ENCODE assay signal across 8 cellular contexts in genomic region chr1:230976825-230977747, GRCh38. TPM values are rescaled to one million over a fixed set of nuclear protein-coding genes. Genes with fewer than 3 reads are reported as not detected.
DNase-seq lines count a peak whose midpoint lies in the region; ATAC-seq, FAIRE-seq and TF ChIP-seq lines count a peak whose summit lies in the region.

No MANE protein-coding gene starts in this region.

- FAIRE-seq in GM18507 (lab: Jason Lieb, UNC): peak; percentile 31

- peak overlapping the region; percentile 95 for H3K27ac Mint-ChIP-seq in central memory CD8-positive, alpha-beta T cell (ENCODE audit: low read depth)
- no peak overlapping the region for H3K27ac Mint-ChIP-seq in neural crest cell (ENCODE audit: unreplicated experiment)

- H3K4me3 Mint-ChIP-seq in central memory CD8-positive, alpha-beta T cell: no peak overlapping the region
- H3K4me3 Mint-ChIP-seq in neural crest cell: peak overlapping the region; percentile 95

- no peaks in the 10 kb centered on the region for H3K27me3 Mint-ChIP-seq in central memory CD8-positive, alpha-beta T cell
- H3K27me3 Mint-ChIP-seq in neural crest cell (ENCODE audit: low read depth): no peaks in the 10 kb centered on the region

- peaks cover 17% of the 10 kb centered on the region for H3K36me3 Mint-ChIP-seq in central memory CD8-positive, alpha-beta T cell (ENCODE audit: insufficient read depth)
- no peaks in the 10 kb centered on the region for H3K36me3 Mint-ChIP-seq in neural crest cell (ENCODE audit: low read depth)

- H3K9me3 Mint-ChIP-seq in central memory CD8-positive, alpha-beta T cell: no peaks in the 10 kb centered on the region
- no peaks in the 10 kb centered on the region for H3K9me3 Mint-ChIP-seq in neural crest cell

- peak; percentile 29 for ATAC-seq in central memory CD8-positive, alpha-beta T cell (replicated peaks; ENCODE audit: extremely low read depth, poor library complexity, severe bottlenecking)
- ATAC-seq in GM18517 (IDR thresholded peaks at IDR 0.05; ENCODE audit: unreplicated experiment): no peak
- ATAC-seq in HG03378 (IDR thresholded peaks at IDR 0.05; ENCODE audit: unreplicated experiment): no peak

- no peak for TF ChIP-seq CTCF in neural crest cell (conservative IDR thresholded peaks at IDR 0.05)

- no peak for DNase-seq in GM18507 (ENCODE audit: extremely low spot score, insufficient read length, low read depth)
- DNase-seq in OCI-M1 (lab: John Stamatoyannopoulos, UW): peak; percentile 29
- peak; percentile 16 to 27 for DNase-seq in central memory CD8-positive, alpha-beta T cell (ENCODE audit: low spot score in 2 of 2)
- DNase-seq in neural crest cell (ENCODE audit: low read depth, low spot score): no peak
- no peak for DNase-seq in ecto neural progenitor cell (ENCODE audit: low spot score)
- no peak for DNase-seq in NCI-H2029 (lab: John Stamatoyannopoulos, UW)

- H3K4me1 Mint-ChIP-seq in central memory CD8-positive, alpha-beta T cell: peaks cover 48% of the 10 kb centered on the region
- peaks cover 24% of the 10 kb centered on the region for H3K4me1 Mint-ChIP-seq in neural crest cell

RNA-seq across cellular contexts. Expression of gene TTC13, which starts 1.6 kb away (rescaled TPM):
- 19.7 and 20.9 TPM in 2 replicates for total RNA-seq in neural crest cell

RNA-seq across cellular contexts. Expression of gene ARV1, which starts 1.8 kb away (rescaled TPM):
- total RNA-seq in neural crest cell: 19.2 and 19.5 TPM in 2 replicates

Comparison
In these comparisons a context has a peak if more than half of its experiments do, and no peak if none do; other contexts are left out.
1. DNase-seq: peak in OCI-M1 (single experiment) and central memory CD8-positive, alpha-beta T cell (2 of 2); none in GM18507 (single experiment), neural crest cell (single experiment), ecto neural progenitor cell (single experiment) and NCI-H2029 (single experiment).